1 cellular context compared by ENCODE assay signal in the genomic region with DNA sequence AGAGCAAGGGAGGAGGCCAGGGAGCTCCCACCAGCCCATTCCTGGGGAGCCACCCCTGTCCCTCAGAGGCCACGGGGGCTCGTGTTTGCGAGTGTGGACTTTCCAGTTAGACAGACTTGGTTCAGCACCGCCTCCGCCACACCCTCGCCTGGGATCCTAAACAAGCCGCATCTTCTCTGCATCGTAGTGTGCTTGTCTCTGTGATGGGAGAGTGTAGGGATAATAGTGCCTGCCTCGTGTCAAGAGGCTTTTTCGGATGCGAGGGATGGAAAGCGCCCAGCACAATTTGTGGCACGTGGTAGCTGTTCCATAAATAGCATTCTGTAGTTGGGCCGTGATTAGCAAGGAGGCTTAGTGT.
TF ChIP-seq lines count a peak whose summit lies in the region.

No MANE protein-coding gene starts in this region.

TF ChIP-seq in SK-N-SH, 30 proteins besides CTCF, POLR2A, EP300 and RAD21 (continued from another document):
- TF ChIP-seq, protein P1, sequence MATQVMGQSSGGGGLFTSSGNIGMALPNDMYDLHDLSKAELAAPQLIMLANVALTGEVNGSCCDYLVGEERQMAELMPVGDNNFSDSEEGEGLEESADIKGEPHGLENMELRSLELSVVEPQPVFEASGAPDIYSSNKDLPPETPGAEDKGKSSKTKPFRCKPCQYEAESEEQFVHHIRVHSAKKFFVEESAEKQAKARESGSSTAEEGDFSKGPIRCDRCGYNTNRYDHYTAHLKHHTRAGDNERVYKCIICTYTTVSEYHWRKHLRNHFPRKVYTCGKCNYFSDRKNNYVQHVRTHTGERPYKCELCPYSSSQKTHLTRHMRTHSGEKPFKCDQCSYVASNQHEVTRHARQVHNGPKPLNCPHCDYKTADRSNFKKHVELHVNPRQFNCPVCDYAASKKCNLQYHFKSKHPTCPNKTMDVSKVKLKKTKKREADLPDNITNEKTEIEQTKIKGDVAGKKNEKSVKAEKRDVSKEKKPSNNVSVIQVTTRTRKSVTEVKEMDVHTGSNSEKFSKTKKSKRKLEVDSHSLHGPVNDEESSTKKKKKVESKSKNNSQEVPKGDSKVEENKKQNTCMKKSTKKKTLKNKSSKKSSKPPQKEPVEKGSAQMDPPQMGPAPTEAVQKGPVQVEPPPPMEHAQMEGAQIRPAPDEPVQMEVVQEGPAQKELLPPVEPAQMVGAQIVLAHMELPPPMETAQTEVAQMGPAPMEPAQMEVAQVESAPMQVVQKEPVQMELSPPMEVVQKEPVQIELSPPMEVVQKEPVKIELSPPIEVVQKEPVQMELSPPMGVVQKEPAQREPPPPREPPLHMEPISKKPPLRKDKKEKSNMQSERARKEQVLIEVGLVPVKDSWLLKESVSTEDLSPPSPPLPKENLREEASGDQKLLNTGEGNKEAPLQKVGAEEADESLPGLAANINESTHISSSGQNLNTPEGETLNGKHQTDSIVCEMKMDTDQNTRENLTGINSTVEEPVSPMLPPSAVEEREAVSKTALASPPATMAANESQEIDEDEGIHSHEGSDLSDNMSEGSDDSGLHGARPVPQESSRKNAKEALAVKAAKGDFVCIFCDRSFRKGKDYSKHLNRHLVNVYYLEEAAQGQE (IDR thresholded peaks at IDR 0.05; ENCODE audit: low read depth, low read length) = no peak
